Comparison of ENCODE assay signal across 1 cellular context in the genomic region with DNA sequence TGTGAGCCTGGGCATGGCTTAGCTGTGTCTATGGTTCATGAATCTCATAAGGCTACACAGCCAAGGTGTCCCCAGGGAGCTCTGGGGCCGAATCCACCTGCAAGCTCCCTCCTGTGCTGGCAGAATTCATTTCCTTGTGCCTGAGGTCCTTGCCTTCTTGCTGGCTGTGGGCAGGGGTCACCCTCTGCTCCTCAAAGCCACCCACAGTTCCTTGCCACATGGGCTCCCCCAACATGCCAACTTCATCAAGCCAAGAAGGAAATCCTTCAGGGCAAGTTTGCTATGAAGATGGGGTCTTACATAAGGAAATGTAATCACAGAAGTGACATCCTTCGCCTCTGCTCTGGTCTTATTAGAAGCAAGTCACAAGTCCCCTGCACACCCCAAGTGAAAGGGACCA.
TF ChIP-seq lines count a peak whose summit lies in the region.

No MANE protein-coding gene starts in this region.

TF ChIP-seq in H1, 55 proteins besides CTCF, POLR2A, EP300 and RAD21 (continued from another document):
- no peak for TF ChIP-seq SRF (IDR thresholded peaks at IDR 0.05; ENCODE audit: low read depth, low read length)
- TF ChIP-seq, protein P1, sequence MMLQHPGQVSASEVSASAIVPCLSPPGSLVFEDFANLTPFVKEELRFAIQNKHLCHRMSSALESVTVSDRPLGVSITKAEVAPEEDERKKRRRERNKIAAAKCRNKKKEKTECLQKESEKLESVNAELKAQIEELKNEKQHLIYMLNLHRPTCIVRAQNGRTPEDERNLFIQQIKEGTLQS (IDR thresholded peaks at IDR 0.05; ENCODE audit: insufficient read depth, low read depth, low read length): no peak
